In the genomic region with DNA sequence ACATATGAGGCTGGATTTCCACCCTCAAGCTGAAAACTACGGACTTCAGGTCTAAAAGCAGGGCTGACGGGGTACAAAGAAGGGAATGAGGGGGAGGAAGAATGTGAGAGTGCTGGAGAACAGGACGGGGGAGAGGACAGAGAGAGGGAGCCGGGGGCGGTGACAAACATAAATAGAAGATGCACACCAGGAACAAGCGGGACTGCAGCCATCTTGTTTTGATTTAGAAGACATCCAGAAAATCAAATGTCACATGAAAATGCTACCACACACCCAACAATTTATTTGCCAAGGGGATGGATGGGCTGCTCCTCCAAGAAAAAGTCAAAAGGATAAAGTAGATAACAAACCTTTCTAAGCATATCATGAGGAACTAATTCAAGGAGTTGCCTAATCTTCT, we compare ENCODE assay signal across 2 cellular contexts.
TF ChIP-seq lines count a peak whose summit lies in the region.

No MANE protein-coding gene starts in this region.

TF ChIP-seq in A549, 52 proteins besides CTCF, POLR2A, EP300 and RAD21 (continued from another document):
- no peak for TF ChIP-seq ZC3H11A (IDR thresholded peaks at IDR 0.05)
- no peak for TF ChIP-seq EHF (CRISPR knock-in tag; IDR thresholded peaks at IDR 0.05)
- TF ChIP-seq FOXS1 (CRISPR knock-in tag; IDR thresholded peaks at IDR 0.05) = no peak
- TF ChIP-seq GATA3 (IDR thresholded peaks at IDR 0.05; ENCODE audit: borderline replicate concordance) = no peak
- no peak for TF ChIP-seq RARB (CRISPR knock-in tag; IDR thresholded peaks at IDR 0.05)
- TF ChIP-seq JUN (IDR thresholded peaks at IDR 0.05) = no peak
- no peak for TF ChIP-seq ESRRA (IDR thresholded peaks at IDR 0.05; ENCODE audit: borderline replicate concordance, low read length)
- TF ChIP-seq ELK1 (IDR thresholded peaks at IDR 0.05; ENCODE audit: low read depth, low read length) = no peak
- TF ChIP-seq HOXB13 (CRISPR knock-in tag; IDR thresholded peaks at IDR 0.05; ENCODE audit: low read depth) = no peak

TF ChIP-seq in K562, 482 proteins besides CTCF, POLR2A, EP300 and RAD21 (continued from another document and continues in another):
- TF ChIP-seq PCBP1 (IDR thresholded peaks at IDR 0.05; ENCODE audit: low read depth, low read length, poor library complexity, severe bottlenecking) (no peak), ZNF511 (CRISPR knock-in tag; IDR thresholded peaks at IDR 0.05) (no peak), ZNF668 (CRISPR knock-in tag; IDR thresholded peaks at IDR 0.05) (peak; percentile 85), RFX7 (CRISPR knock-in tag; IDR thresholded peaks at IDR 0.05) (no peak), ZBTB8A (IDR thresholded peaks at IDR 0.05; ENCODE audit: partially characterized antibody) (no peak), FOXA1 (IDR thresholded peaks at IDR 0.05; ENCODE audit: borderline replicate concordance) (no peak), CREBBP (IDR thresholded peaks at IDR 0.05; ENCODE audit: low read depth, low read length) (no peak), CC2D1A (IDR thresholded peaks at IDR 0.05) (no peak), NR4A1 (CRISPR knock-in tag; IDR thresholded peaks at IDR 0.05) (no peak), NR4A1 (tag; IDR thresholded peaks at IDR 0.05) (peak; percentile 94), ETV6 (IDR thresholded peaks at IDR 0.05; ENCODE audit: borderline replicate concordance in 1 of 2, low read depth in 2 of 2, low read length in 1 of 2) (no peak), ETV6 (CRISPR knock-in tag; IDR thresholded peaks at IDR 0.05; ENCODE audit: borderline replicate concordance) (no peak), ELK3 (CRISPR knock-in tag; IDR thresholded peaks at IDR 0.05) (no peak), RBM25 (IDR thresholded peaks at IDR 0.05; ENCODE audit: low read depth, low read length, severe bottlenecking) (no peak), DDX20 (tag; IDR thresholded peaks at IDR 0.05; ENCODE audit: low read depth) (peak; percentile 88), THRA (IDR thresholded peaks at IDR 0.05) (no peak), GTF2A2 (tag; IDR thresholded peaks at IDR 0.05) (peak; percentile 84), ZC3H4 (CRISPR knock-in tag; IDR thresholded peaks at IDR 0.05; ENCODE audit: borderline replicate concordance) (no peak), XRCC4 (IDR thresholded peaks at IDR 0.05; ENCODE audit: extremely low read depth, insufficient read depth, insufficient read length) (no peak), MTA1 (IDR thresholded peaks at IDR 0.05; ENCODE audit: borderline replicate concordance) (no peak), TRIM28 (IDR thresholded peaks at IDR 0.05) (no peak), ZNF3 (CRISPR knock-in tag; IDR thresholded peaks at IDR 0.05) (no peak), IRF2 (CRISPR knock-in tag; IDR thresholded peaks at IDR 0.05) (no peak), MTF1 (CRISPR knock-in tag; IDR thresholded peaks at IDR 0.05; ENCODE audit: borderline replicate concordance) (no peak), CREB3 (tag; conservative IDR thresholded peaks at IDR 0.05; ENCODE audit: low read depth) (0 out of 2 replicates have a peak, but pooled peaks have one; percentile 79), OTX1 (CRISPR knock-in tag; IDR thresholded peaks at IDR 0.05) (no peak), YBX1 (IDR thresholded peaks at IDR 0.05) (no peak), ZNF583 (CRISPR knock-in tag; IDR thresholded peaks at IDR 0.05) (peak; percentile 86), NR2C2 (CRISPR knock-in tag; IDR thresholded peaks at IDR 0.05) (no peak), NR2C2 (tag; IDR thresholded peaks at IDR 0.05) (peak; percentile 31; the same call in 1 of the 2 replicates), STAG1 (CRISPR knock-in tag; IDR thresholded peaks at IDR 0.05; ENCODE audit: borderline replicate concordance) (no peak), HNRNPK (IDR thresholded peaks at IDR 0.05; ENCODE audit: low read depth, low read length, poor library complexity, severe bottlenecking) (no peak), NCOA4 (IDR thresholded peaks at IDR 0.05; ENCODE audit: partially characterized antibody) (no peak), NBN (IDR thresholded peaks at IDR 0.05; ENCODE audit: low read depth) (no peak), ZNF280B (CRISPR knock-in tag; IDR thresholded peaks at IDR 0.05) (no peak), HLTF (IDR thresholded peaks at IDR 0.05) (no peak), SMARCC2 (IDR thresholded peaks at IDR 0.05; ENCODE audit: low read depth) (no peak), POLR3G (IDR thresholded peaks at IDR 0.05; ENCODE audit: extremely low read depth, insufficient read length, insufficient replicate concordance) (no peak), HDAC1 (IDR thresholded peaks at IDR 0.05) (no peak), CBX5 (IDR thresholded peaks at IDR 0.05; ENCODE audit: borderline replicate concordance, low read depth) (no peak), MLX (CRISPR knock-in tag; conservative IDR thresholded peaks at IDR 0.05) (no peak), KDM2B (CRISPR knock-in tag; IDR thresholded peaks at IDR 0.05) (no peak), KDM4B (IDR thresholded peaks at IDR 0.05; ENCODE audit: borderline replicate concordance in 2 of 2, low read depth in 1 of 2) (no peak), ZNF347 (CRISPR knock-in tag; IDR thresholded peaks at IDR 0.05; ENCODE audit: low read depth) (no peak), RBM22 (IDR thresholded peaks at IDR 0.05; ENCODE audit: low read depth, low read length, poor library complexity, severe bottlenecking) (no peak), TARDBP (IDR thresholded peaks at IDR 0.05) (no peak)
- TF ChIP-seq, protein P1, sequence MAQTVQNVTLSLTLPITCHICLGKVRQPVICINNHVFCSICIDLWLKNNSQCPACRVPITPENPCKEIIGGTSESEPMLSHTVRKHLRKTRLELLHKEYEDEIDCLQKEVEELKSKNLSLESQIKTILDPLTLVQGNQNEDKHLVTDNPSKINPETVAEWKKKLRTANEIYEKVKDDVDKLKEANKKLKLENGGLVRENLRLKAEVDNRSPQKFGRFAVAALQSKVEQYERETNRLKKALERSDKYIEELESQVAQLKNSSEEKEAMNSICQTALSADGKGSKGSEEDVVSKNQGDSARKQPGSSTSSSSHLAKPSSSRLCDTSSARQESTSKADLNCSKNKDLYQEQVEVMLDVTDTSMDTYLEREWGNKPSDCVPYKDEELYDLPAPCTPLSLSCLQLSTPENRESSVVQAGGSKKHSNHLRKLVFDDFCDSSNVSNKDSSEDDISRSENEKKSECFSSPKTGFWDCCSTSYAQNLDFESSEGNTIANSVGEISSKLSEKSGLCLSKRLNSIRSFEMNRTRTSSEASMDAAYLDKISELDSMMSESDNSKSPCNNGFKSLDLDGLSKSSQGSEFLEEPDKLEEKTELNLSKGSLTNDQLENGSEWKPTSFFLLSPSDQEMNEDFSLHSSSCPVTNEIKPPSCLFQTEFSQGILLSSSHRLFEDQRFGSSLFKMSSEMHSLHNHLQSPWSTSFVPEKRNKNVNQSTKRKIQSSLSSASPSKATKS (CRISPR knock-in tag; IDR thresholded peaks at IDR 0.05) = no peak
- TF ChIP-seq, protein P2, sequence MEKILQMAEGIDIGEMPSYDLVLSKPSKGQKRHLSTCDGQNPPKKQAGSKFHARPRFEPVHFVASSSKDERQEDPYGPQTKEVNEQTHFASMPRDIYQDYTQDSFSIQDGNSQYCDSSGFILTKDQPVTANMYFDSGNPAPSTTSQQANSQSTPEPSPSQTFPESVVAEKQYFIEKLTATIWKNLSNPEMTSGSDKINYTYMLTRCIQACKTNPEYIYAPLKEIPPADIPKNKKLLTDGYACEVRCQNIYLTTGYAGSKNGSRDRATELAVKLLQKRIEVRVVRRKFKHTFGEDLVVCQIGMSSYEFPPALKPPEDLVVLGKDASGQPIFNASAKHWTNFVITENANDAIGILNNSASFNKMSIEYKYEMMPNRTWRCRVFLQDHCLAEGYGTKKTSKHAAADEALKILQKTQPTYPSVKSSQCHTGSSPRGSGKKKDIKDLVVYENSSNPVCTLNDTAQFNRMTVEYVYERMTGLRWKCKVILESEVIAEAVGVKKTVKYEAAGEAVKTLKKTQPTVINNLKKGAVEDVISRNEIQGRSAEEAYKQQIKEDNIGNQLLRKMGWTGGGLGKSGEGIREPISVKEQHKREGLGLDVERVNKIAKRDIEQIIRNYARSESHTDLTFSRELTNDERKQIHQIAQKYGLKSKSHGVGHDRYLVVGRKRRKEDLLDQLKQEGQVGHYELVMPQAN (IDR thresholded peaks at IDR 0.05; ENCODE audit: borderline replicate concordance) = no peak
- TF ChIP-seq, protein P3, sequence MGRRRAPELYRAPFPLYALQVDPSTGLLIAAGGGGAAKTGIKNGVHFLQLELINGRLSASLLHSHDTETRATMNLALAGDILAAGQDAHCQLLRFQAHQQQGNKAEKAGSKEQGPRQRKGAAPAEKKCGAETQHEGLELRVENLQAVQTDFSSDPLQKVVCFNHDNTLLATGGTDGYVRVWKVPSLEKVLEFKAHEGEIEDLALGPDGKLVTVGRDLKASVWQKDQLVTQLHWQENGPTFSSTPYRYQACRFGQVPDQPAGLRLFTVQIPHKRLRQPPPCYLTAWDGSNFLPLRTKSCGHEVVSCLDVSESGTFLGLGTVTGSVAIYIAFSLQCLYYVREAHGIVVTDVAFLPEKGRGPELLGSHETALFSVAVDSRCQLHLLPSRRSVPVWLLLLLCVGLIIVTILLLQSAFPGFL (CRISPR knock-in tag; IDR thresholded peaks at IDR 0.05) = no peak
- TF ChIP-seq, protein P4, sequence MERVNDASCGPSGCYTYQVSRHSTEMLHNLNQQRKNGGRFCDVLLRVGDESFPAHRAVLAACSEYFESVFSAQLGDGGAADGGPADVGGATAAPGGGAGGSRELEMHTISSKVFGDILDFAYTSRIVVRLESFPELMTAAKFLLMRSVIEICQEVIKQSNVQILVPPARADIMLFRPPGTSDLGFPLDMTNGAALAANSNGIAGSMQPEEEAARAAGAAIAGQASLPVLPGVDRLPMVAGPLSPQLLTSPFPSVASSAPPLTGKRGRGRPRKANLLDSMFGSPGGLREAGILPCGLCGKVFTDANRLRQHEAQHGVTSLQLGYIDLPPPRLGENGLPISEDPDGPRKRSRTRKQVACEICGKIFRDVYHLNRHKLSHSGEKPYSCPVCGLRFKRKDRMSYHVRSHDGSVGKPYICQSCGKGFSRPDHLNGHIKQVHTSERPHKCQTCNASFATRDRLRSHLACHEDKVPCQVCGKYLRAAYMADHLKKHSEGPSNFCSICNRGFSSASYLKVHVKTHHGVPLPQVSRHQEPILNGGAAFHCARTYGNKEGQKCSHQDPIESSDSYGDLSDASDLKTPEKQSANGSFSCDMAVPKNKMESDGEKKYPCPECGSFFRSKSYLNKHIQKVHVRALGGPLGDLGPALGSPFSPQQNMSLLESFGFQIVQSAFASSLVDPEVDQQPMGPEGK (CRISPR knock-in tag; IDR thresholded peaks at IDR 0.05; ENCODE audit: borderline replicate concordance) = no peak
- TF ChIP-seq, protein P5, sequence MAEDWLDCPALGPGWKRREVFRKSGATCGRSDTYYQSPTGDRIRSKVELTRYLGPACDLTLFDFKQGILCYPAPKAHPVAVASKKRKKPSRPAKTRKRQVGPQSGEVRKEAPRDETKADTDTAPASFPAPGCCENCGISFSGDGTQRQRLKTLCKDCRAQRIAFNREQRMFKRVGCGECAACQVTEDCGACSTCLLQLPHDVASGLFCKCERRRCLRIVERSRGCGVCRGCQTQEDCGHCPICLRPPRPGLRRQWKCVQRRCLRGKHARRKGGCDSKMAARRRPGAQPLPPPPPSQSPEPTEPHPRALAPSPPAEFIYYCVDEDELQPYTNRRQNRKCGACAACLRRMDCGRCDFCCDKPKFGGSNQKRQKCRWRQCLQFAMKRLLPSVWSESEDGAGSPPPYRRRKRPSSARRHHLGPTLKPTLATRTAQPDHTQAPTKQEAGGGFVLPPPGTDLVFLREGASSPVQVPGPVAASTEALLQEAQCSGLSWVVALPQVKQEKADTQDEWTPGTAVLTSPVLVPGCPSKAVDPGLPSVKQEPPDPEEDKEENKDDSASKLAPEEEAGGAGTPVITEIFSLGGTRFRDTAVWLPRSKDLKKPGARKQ (CRISPR knock-in tag; IDR thresholded peaks at IDR 0.05) = no peak
